ENCODE assay signal across 33 cellular contexts in the genomic region with DNA sequence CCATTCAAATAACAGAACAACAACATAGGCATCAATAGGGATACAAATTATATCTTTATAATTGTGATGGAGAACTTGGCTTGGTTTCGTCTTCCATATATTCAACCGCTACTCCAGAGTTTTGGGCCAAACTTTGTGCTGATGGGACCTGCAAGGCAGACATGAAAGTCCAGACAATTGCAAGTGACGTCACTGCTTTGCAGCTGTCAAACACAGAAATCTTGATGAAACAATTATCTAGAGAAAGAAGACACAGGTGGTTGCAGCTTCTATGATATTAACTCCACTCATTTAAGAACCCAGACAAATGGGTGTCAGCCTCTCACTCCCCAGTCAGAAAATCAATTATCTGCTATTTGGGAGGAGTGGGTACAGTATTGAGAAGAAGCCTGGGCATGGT.
"Had no signal": no experiment of that assay in that cellular context is flagged by ENCODE, and none has a peak within 500 bp of the region (broad histone marks: within the 10 kb centered on the region; RNA-seq: fewer than 3 reads in every experiment).

No MANE protein-coding gene starts in this region.

- H3K4me1 ChIP-seq: adrenal gland, ascending aorta, body of pancreas, breast epithelium had no signal

- H3K27ac ChIP-seq: adrenal gland, ascending aorta, body of pancreas, brain microvascular endothelial cell, breast epithelium, cardiac muscle cell had no signal

- ATAC-seq: activated naive CD4-positive, alpha-beta T cell treated with anti-CD3 and anti-CD28 coated beads, Interleukin-2, amount 50 U/mL, for 72 hours; activated naive CD8-positive, alpha-beta T cell treated with anti-CD3 and anti-CD28 coated beads, Interleukin-2, amount 50 U/mL, for 24 hours; activated T-cell treated with anti-CD3 and anti-CD28 coated beads, Interleukin-2, amount 50 U/mL, for 4 hours; activated T-cell treated with anti-CD3 and anti-CD28 coated beads, Interleukin-2, amount 50 U/mL, for 72 hours; activated T-helper 17 cell treated with anti-CD3 and anti-CD28 coated beads, Interleukin-2, amount 50 U/mL, for 72 hours; body of pancreas had no signal

- H3K9me3 ChIP-seq: adrenal gland, body of pancreas, breast epithelium had no signal

- H3K4me3 ChIP-seq: adrenal gland, ascending aorta, body of pancreas, breast epithelium, cardiac muscle cell had no signal

- FAIRE-seq: astrocyte, bronchial epithelial cell had no signal

- DNase-seq: activated effector memory CD4-positive, alpha-beta T cell treated with anti-CD3 and anti-CD28 coated beads, Interleukin-2, amount 50 U/mL, for 16 hours; activated effector memory CD4-positive, alpha-beta T cell treated with Interleukin-2 at 50 U/mL for 16 hours; activated gamma-delta T cell; activated gamma-delta T cell treated with Interleukin-2 at 50 U/mL for 16 hours; activated naive CD4-positive, alpha-beta T cell; activated naive CD4-positive, alpha-beta T cell treated with anti-CD3 and anti-CD28 coated beads for 36 hours; activated naive CD4-positive, alpha-beta T cell treated with anti-CD3 and anti-CD28 coated beads, Interleukin-2, amount 10 ng/mL, durations not matched to agents 7 days and 5 days; activated naive CD4-positive, alpha-beta T cell treated with anti-CD3 and anti-CD28 coated beads, Interleukin-2, amount 50 U/mL, for 16 hours; activated naive CD4-positive, alpha-beta T cell treated with Interleukin-2 at 50 U/mL for 16 hours; activated naive CD8-positive, alpha-beta T cell treated with anti-CD3 and anti-CD28 coated beads for 36 hours; activated naive CD8-positive, alpha-beta T cell treated with anti-CD3 and anti-CD28 coated beads, Interleukin-2, amount 10 ng/mL, durations not matched to agents 7 days and 5 days; activated naive CD8-positive, alpha-beta T cell treated with anti-CD3 and anti-CD28 coated beads, Interleukin-2, amount 50 U/mL, for 24 hours; activated T-cell treated with anti-CD3 and anti-CD28 coated beads, Interleukin-2, amount 50 U/mL, for 24 hours; activated T-cell treated with anti-CD3 and anti-CD28 coated beads, Interleukin-2, amount 50 U/mL, for 4 hours; activated T-cell treated with anti-CD3 and anti-CD28 coated beads, Interleukin-2, amount 50 U/mL, for 48 hours; activated T-cell treated with anti-CD3 and anti-CD28 coated beads, Interleukin-2, amount 50 U/mL, for 72 hours; adrenal gland; amniotic stem cell; amygdala; anterior cingulate cortex; aorta; body of pancreas; brain microvascular endothelial cell; caudate nucleus; central memory CD4-positive, alpha-beta T cell; cerebellar nuclear complex had no signal

- H3K36me3 ChIP-seq: adrenal gland, ascending aorta, brain microvascular endothelial cell, breast epithelium, cardiac muscle cell had no signal

- H3K27me3 ChIP-seq: adrenal gland, ascending aorta, body of pancreas, brain microvascular endothelial cell, breast epithelium, cardiac muscle cell had no signal
